Comparison of ENCODE assay signal across 11 cellular contexts in genomic region chr17:58615768-58616659, GRCh38.
DNase-seq lines count a peak whose midpoint lies in the region; ATAC-seq and TF ChIP-seq lines count a peak whose summit lies in the region.
"Had no signal": no experiment of that assay in that cellular context is flagged by ENCODE, and none has a peak within 500 bp of the region (broad histone marks: within the 10 kb centered on the region; RNA-seq: fewer than 3 reads in every experiment).

No MANE protein-coding gene starts in this region.

- H3K27ac ChIP-seq in endodermal cell (ENCODE audit: low read depth, low read length) (no peak overlapping the region), heart right ventricle (no peak overlapping the region)

- WGBS in endodermal cell (ENCODE audit: insufficient coverage in 1 of 2, insufficient read length in 1 of 2), 2 experiments = 91 to 100% methylated on average over 2 to 5 of the region's 5 CpGs
- 61 to 78% methylated on average over 5 of the region's 5 CpGs for WGBS in heart right ventricle, 2 donors

- no peaks in the 10 kb centered on the region for H3K27me3 Mint-ChIP-seq in activated T-helper 2 cell treated with anti-CD3 and anti-CD28 coated beads, Interferon-gamma antibody, Interleukin-2, Interleukin-4, amounts not matched to agents 10 μg/mL and 5 μg/mL and 100 μg/mL, durations not matched to agents 14 hours and 24 hours and 36 hours (ENCODE audit: low read depth)
- H3K27me3 Mint-ChIP-seq in endodermal cell (ENCODE audit: insufficient read depth) = peaks cover 51% of the 10 kb centered on the region

- H3K36me3 Mint-ChIP-seq in activated T-helper 2 cell treated with anti-CD3 and anti-CD28 coated beads, Interferon-gamma antibody, Interleukin-2, Interleukin-4, amounts not matched to agents 10 μg/mL and 5 μg/mL and 100 μg/mL, durations not matched to agents 14 hours and 24 hours and 36 hours (ENCODE audit: low read depth) = no peaks in the 10 kb centered on the region
- no peaks in the 10 kb centered on the region for H3K36me3 Mint-ChIP-seq in endodermal cell (ENCODE audit: low read depth)

- H3K9ac ChIP-seq in endodermal cell (ENCODE audit: extremely low read depth, low read length, poor library complexity, severe bottlenecking) = no peak overlapping the region

- H3K4me3 ChIP-seq in endodermal cell (ENCODE audit: low read length) = no peak overlapping the region
- H3K4me3 ChIP-seq in heart right ventricle = no peak overlapping the region

- H3K9me3 ChIP-seq in endodermal cell (ENCODE audit: control insufficient read depth, low read length) (no peaks in the 10 kb centered on the region), heart right ventricle (no peaks in the 10 kb centered on the region)

- ATAC-seq in GM18505 (IDR thresholded peaks at IDR 0.05; ENCODE audit: unreplicated experiment) = peak; percentile 48
- peak; percentile 53 for ATAC-seq in GM19467 (IDR thresholded peaks at IDR 0.05; ENCODE audit: unreplicated experiment)
- ATAC-seq in HG03097 (IDR thresholded peaks at IDR 0.05; ENCODE audit: low FRiP score, unreplicated experiment) = peak; percentile 49
- no peak for ATAC-seq in heart right ventricle

- H3K27me3 ChIP-seq in endodermal cell (ENCODE audit: control insufficient read depth, insufficient read depth, low read length, poor library complexity, severe bottlenecking) (peaks cover 58% of the 10 kb centered on the region), heart right ventricle (no peaks in the 10 kb centered on the region)

- H3K4me1 Mint-ChIP-seq in activated T-helper 2 cell treated with anti-CD3 and anti-CD28 coated beads, Interferon-gamma antibody, Interleukin-2, Interleukin-4, amounts not matched to agents 10 μg/mL and 5 μg/mL and 100 μg/mL, durations not matched to agents 14 hours and 24 hours and 36 hours (ENCODE audit: low read depth) = peaks cover 23% of the 10 kb centered on the region
- H3K4me1 Mint-ChIP-seq in endodermal cell = peaks cover 12% of the 10 kb centered on the region
- H3K4me1 Mint-ChIP-seq: nephron had no signal

- TF ChIP-seq CTCF in endodermal cell (conservative IDR thresholded peaks at IDR 0.05) (no peak), heart right ventricle (IDR thresholded peaks at IDR 0.05) (no peak)

- DNase-seq in activated T-helper 2 cell treated with anti-CD3 and anti-CD28 coated beads, Interferon-gamma antibody, Interleukin-2, Interleukin-4, amounts not matched to agents 10 μg/mL and 5 μg/mL and 100 μg/mL, durations not matched to agents 14 hours and 24 hours and 36 hours (ENCODE audit: low spot score) = no peak
- DNase-seq in endodermal cell = no peak
- DNase-seq in heart right ventricle = no peak
- no peak for DNase-seq in NCI-H2171 (lab: John Stamatoyannopoulos, UW)
- DNase-seq in stimulated activated CD4-positive, alpha-beta T cell treated with anti-CD3 and anti-CD28 coated beads, Interleukin-2, amount 100 ng/mL, for 24 hours = no peak
- DNase-seq: DMS79, NCI-H2081 treated with DMSO at 0.1 percent for 48 hours had no signal

- H3K36me3 ChIP-seq in endodermal cell (ENCODE audit: control insufficient read depth, insufficient read depth, low read length) = no peaks in the 10 kb centered on the region
- H3K36me3 ChIP-seq in heart right ventricle = no peaks in the 10 kb centered on the region

- H3K4me1 ChIP-seq in endodermal cell (ENCODE audit: control insufficient read depth, insufficient read depth, low read length) = peaks cover 4% of the 10 kb centered on the region
- H3K4me1 ChIP-seq in heart right ventricle = peaks cover 0 to 10% (median 0%) of the 10 kb centered on the region in 9 donors

- H3K27ac Mint-ChIP-seq in activated T-helper 2 cell treated with anti-CD3 and anti-CD28 coated beads, Interferon-gamma antibody, Interleukin-2, Interleukin-4, amounts not matched to agents 10 μg/mL and 5 μg/mL and 100 μg/mL, durations not matched to agents 14 hours and 24 hours and 36 hours = peak overlapping the region; percentile 54
- H3K27ac Mint-ChIP-seq in endodermal cell = no peak overlapping the region

- no peaks in the 10 kb centered on the region for H3K9me3 Mint-ChIP-seq in activated T-helper 2 cell treated with anti-CD3 and anti-CD28 coated beads, Interferon-gamma antibody, Interleukin-2, Interleukin-4, amounts not matched to agents 10 μg/mL and 5 μg/mL and 100 μg/mL, durations not matched to agents 14 hours and 24 hours and 36 hours
- no peaks in the 10 kb centered on the region for H3K9me3 Mint-ChIP-seq in endodermal cell
- H3K9me3 Mint-ChIP-seq: nephron had no signal

- peak; percentile 20 for TF ChIP-seq POLR2A in GM18505 (IDR thresholded peaks at IDR 0.05; ENCODE audit: borderline replicate concordance, extremely low read depth, insufficient read depth, insufficient read length)

- intact Hi-C loops in activated T-helper 2 cell treated with anti-CD3 and anti-CD28 coated beads, Interferon-gamma antibody, Interleukin-2, Interleukin-4, amounts not matched to agents 10 μg/mL and 5 μg/mL and 100 μg/mL, durations not matched to agents 14 hours and 24 hours and 36 hours (cut with micrococcal nuclease) = no loop called here
- intact Hi-C loops in heart right ventricle (cut with DNase I) = no loop called here

- no peak overlapping the region for H3K4me3 Mint-ChIP-seq in activated T-helper 2 cell treated with anti-CD3 and anti-CD28 coated beads, Interferon-gamma antibody, Interleukin-2, Interleukin-4, amounts not matched to agents 10 μg/mL and 5 μg/mL and 100 μg/mL, durations not matched to agents 14 hours and 24 hours and 36 hours (ENCODE audit: low read depth)
- no peak overlapping the region for H3K4me3 Mint-ChIP-seq in endodermal cell
- H3K4me3 Mint-ChIP-seq: nephron had no signal

Comparison
In these comparisons a context has a peak if more than half of its experiments do, and no peak if none do; other contexts are left out.
1. ATAC-seq: peak in GM18505 (single experiment), GM19467 (single experiment) and HG03097 (single experiment); none in heart right ventricle (0 of 8).